Comparison of ENCODE assay signal across 9 cellular contexts in the genomic region with DNA sequence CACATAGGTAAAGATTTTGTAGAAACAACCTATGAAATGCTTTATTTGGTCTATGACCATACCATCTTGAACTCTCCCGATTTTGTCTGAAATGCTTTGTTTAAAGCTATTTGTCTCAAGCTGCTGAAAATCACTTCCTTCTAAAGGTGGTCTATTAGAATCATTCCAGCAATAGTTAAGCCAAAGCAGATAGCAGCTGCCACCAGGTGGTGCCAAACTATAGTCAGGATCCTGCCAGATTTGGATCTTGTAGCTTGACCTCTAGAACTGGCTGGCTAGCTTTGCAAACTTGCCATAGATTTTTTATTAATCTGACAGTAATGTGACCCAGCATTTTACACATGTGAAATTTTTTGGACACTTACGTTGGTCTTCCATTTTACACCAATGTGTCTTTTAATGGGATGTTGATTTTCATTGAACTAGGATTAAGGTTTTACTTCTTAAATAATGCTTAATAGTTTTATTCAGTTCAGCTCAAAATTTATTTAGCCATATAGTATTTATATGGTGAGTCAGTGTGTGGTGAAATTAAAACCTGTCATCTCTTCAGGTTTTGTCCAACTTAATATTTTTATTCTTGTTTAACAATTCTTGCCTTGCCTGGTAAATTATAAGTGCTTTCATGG. TPM values are rescaled to one million over a fixed set of nuclear protein-coding genes. Genes with fewer than 3 reads are reported as not detected.
A peak's percentile ranks its signal among the peaks of the same experiment; 100 is the strongest.
DNase-seq lines count a peak whose midpoint lies in the region; ATAC-seq, FAIRE-seq and TF ChIP-seq lines count a peak whose summit lies in the region.
"Had no signal": no experiment of that assay in that cellular context is flagged by ENCODE, and none has a peak within 500 bp of the region (broad histone marks: within the 10 kb centered on the region; RNA-seq: fewer than 3 reads in every experiment).

No MANE protein-coding gene starts in this region.

- TF ChIP-seq CTCF in A549 (IDR thresholded peaks at IDR 0.05) (peak; percentile 87), testis (IDR thresholded peaks at IDR 0.05) (peak; percentile 37 to 44 (median 42))

- H3K27ac ChIP-seq in A549 (no peak overlapping the region), testis (no peak overlapping the region)

- H3K9ac ChIP-seq in adipocyte (ENCODE audit: low read length): peak overlapping the region; percentile 8

- in situ Hi-C loops in G401 (cut with HindIII; ENCODE audit: low sequenced_read_pairs): no loop called here

- CTCF ChIA-PET in A549 (lab: Yijun Ruan, JAX): interaction anchor here (0.5 to 4.9 kb wide), 37 partner anchors 8 to 1333 kb away, joined by 3 to 60 read pairs (median 4); a partner anchor contains a TSS

- WGBS in A549 (ENCODE audit: missing lambda C conversion rate): 11% methylated on average over 2 of the region's 2 CpGs
- 64% methylated on average over 2 of the region's 2 CpGs for WGBS in testis, 2 donors

- H3K4me3 ChIP-seq in A549: no peak overlapping the region
- H3K4me3 ChIP-seq in adipocyte (ENCODE audit: low read length): no peak overlapping the region
- no peak overlapping the region for H3K4me3 ChIP-seq in testis

- intact Hi-C loops in testis (cut with DNase I; ENCODE audit: low total_unique reads): no loop called here

- no peaks in the 10 kb centered on the region for H3K27me3 ChIP-seq in adipocyte (replicated peaks; ENCODE audit: control insufficient read depth, insufficient read depth, low read length)
- H3K27me3 ChIP-seq in testis: no peaks in the 10 kb centered on the region

- TF ChIP-seq EP300 in A549 (IDR thresholded peaks at IDR 0.05): no peak

- H3K36me3 ChIP-seq in adipocyte (ENCODE audit: control insufficient read depth, insufficient read depth, low read length, severe bottlenecking): no peaks in the 10 kb centered on the region
- no peaks in the 10 kb centered on the region for H3K36me3 ChIP-seq in testis (ENCODE audit: low read depth, missing control alignments)

- ATAC-seq in A549: peak; percentile 73 to 85; a peak in 4 of 6 replicates

- peak; percentile 60 to 72 for DNase-seq in A549 (ENCODE audit: low read depth in 1 of 2, low spot score in 1 of 2)
- DNase-seq in G401 (ENCODE audit: low spot score): peak; percentile 68
- peak; percentile 4 for DNase-seq in NCI-H1694 (lab: John Stamatoyannopoulos, UW)
- peak; percentile 65 for DNase-seq in adipocyte (ENCODE audit: low read depth)
- DNase-seq in iPS-NIHi11 (ENCODE audit: low spot score): peak; percentile 72
- DNase-seq in testis: peak; percentile 57
- DNase-seq in amniotic stem cell (lab: John Stamatoyannopoulos, UW): no peak
- DNase-seq in stimulated activated CD4-positive, alpha-beta T cell treated with anti-CD3 and anti-CD28 coated beads, Interleukin-1b, Interleukin-23, amount 100 ng/mL, for 48 hours: no peak

- no peaks in the 10 kb centered on the region for H3K4me1 ChIP-seq in A549
- peaks cover 18% of the 10 kb centered on the region for H3K4me1 ChIP-seq in adipocyte (ENCODE audit: control insufficient read depth, insufficient read depth, low read length)
- H3K4me1 ChIP-seq in testis: no peaks in the 10 kb centered on the region

- peak; percentile 67 for FAIRE-seq in A549 (lab: Jason Lieb, UNC)
- FAIRE-seq: colon had no signal

- no peak overlapping the region for H3K4me2 ChIP-seq in A549

- peak; percentile 63 to 68 for TF ChIP-seq RAD21 in A549 (conservative IDR thresholded peaks at IDR 0.05 in 1 of 2, IDR thresholded peaks at IDR 0.05 in 1 of 2)

- POLR2A ChIA-PET in A549 (lab: Yijun Ruan, JAX): interaction anchor here (1.3 to 1.9 kb wide), 2 partner anchors 20 to 38 kb away, joined by 6 to 10 read pairs; a partner anchor contains a TSS

- TF ChIP-seq POLR2A in A549 (IDR thresholded peaks at IDR 0.05; ENCODE audit: low read length) (no peak), testis (IDR thresholded peaks at IDR 0.05) (no peak)

- H3K9me3 ChIP-seq in A549 (no peaks in the 10 kb centered on the region), adipocyte (ENCODE audit: control insufficient read depth, low read length) (no peaks in the 10 kb centered on the region), testis (no peaks in the 10 kb centered on the region)

TF ChIP-seq in A549, 52 proteins besides CTCF, POLR2A, EP300 and RAD21:
- no peak for TF ChIP-seq JUNB (IDR thresholded peaks at IDR 0.05)
- TF ChIP-seq, protein P1, sequence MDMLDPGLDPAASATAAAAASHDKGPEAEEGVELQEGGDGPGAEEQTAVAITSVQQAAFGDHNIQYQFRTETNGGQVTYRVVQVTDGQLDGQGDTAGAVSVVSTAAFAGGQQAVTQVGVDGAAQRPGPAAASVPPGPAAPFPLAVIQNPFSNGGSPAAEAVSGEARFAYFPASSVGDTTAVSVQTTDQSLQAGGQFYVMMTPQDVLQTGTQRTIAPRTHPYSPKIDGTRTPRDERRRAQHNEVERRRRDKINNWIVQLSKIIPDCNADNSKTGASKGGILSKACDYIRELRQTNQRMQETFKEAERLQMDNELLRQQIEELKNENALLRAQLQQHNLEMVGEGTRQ (IDR thresholded peaks at IDR 0.05): no peak
- TF ChIP-seq GATA3 (IDR thresholded peaks at IDR 0.05; ENCODE audit: borderline replicate concordance): no peak
- TF ChIP-seq SMC3 (IDR thresholded peaks at IDR 0.05): peak; percentile 80
- TF ChIP-seq MAFK (IDR thresholded peaks at IDR 0.05; ENCODE audit: partially characterized antibody): no peak
- TF ChIP-seq, protein P2, sequence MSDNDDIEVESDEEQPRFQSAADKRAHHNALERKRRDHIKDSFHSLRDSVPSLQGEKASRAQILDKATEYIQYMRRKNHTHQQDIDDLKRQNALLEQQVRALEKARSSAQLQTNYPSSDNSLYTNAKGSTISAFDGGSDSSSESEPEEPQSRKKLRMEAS (IDR thresholded peaks at IDR 0.05): no peak

RNA-seq across cellular contexts. Expression of a gene that starts 19.7 kb away (rescaled TPM):
- polyA plus RNA-seq in A549 (2011; rRNA removed) (24.8 and 31.2 TPM in 2 replicates), A549 (2017; fragmentation: RNase III; extraction: RNeasy Plus Mini Kit Qiagen cat#74134 plus additional on column Dnase treatment) (30.6 to 35.3 TPM (median 35.0 TPM) in 3 replicates), testis (ENCODE audit: insufficient read depth, low read depth, low replicate concordance) (48.6 TPM)
- 6.4 and 7.1 TPM in 2 replicates for polyA plus RNA-seq in A549 (2012; cell fraction: cytosol; rRNA removed)
- polyA plus RNA-seq in A549 (2012; cell fraction: nucleus; rRNA removed): 6.0 and 8.2 TPM in 2 replicates
- polyA minus RNA-seq in A549 (2011; rRNA and poly(A)+ RNA removed): 9.1 and 14.9 TPM in 2 replicates
- 16.7 and 34.0 TPM in 2 replicates for total RNA-seq in G401 (2014; rRNA removed; shearing (Covaris generic))
- 10 to 100 TPM; 47.3 to 50.9 TPM for total RNA-seq in testis

RNA-seq across cellular contexts. Expression of a gene that starts 38.0 kb away (rescaled TPM):
- polyA plus RNA-seq in A549 (2011; rRNA removed) (1,171 and 1,351 TPM in 2 replicates), A549 (2017; fragmentation: RNase III; extraction: RNeasy Plus Mini Kit Qiagen cat#74134 plus additional on column Dnase treatment) (901 to 1,145 TPM (median 938 TPM) in 3 replicates), testis (ENCODE audit: insufficient read depth, low read depth, low replicate concordance) (501 TPM)
- polyA plus RNA-seq in A549 (2012; cell fraction: cytosol; rRNA removed): 353 and 395 TPM in 2 replicates
- 183 and 281 TPM in 2 replicates for polyA plus RNA-seq in A549 (2012; cell fraction: nucleus; rRNA removed)
- 722 and 728 TPM in 2 replicates for polyA minus RNA-seq in A549 (2011; rRNA and poly(A)+ RNA removed)
- total RNA-seq in G401 (2014; rRNA removed; shearing (Covaris generic)): 592 and 772 TPM in 2 replicates
- total RNA-seq in testis: 100 to 1,000 TPM; 451 to 519 TPM

Comparison
In these comparisons a context has a peak if more than half of its experiments do, and no peak if none do; other contexts are left out.
1. DNase-seq: peak in A549 (2 of 2), G401 (single experiment), NCI-H1694 (single experiment), adipocyte (single experiment), iPS-NIHi11 (single experiment) and testis (single experiment); none in amniotic stem cell (single experiment) and stimulated activated CD4-positive, alpha-beta T cell treated with anti-CD3 and anti-CD28 coated beads, Interleukin-1b, Interleukin-23, amount 100 ng/mL, for 48 hours (single experiment).